11 cellular contexts compared by ENCODE assay signal in the genomic region with DNA sequence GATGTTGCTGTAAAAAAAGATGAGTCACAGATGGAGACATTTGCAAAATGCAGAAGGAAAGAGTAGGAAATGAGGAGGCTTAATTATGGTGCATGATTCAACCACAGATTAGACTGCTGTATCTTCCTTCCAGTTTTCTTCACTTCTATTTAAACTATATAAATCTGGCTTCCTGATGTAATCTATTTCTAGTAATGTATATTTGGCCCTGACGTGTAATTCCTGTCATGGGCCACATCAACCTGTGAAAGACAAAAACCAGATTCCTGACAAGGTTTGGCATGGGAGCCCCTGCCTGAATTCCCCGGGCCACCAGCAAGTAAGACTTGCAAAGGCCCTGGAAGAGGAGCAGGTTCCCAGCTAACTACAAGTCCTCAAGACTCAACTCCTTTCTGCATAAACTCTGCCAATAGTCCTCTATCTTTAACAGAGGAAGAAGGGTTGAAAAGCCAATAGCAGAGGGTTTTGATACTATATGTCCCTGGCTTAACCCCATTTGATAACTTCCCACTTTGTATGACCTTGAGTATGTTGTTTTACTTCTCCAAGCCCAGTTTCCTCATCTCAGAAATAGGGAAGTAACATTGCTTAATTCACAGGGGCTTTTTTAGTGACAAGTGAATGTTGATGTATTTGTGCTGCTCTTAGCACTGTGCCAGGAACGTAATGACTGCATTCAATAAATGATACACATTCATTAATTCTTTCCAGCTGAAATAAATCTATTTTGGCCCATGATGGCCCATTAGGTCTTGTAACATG.
A peak's percentile ranks its signal among the peaks of the same experiment; 100 is the strongest.
DNase-seq lines count a peak whose midpoint lies in the region; ATAC-seq and TF ChIP-seq lines count a peak whose summit lies in the region.
"Had no signal": no experiment of that assay in that cellular context is flagged by ENCODE, and none has a peak within 500 bp of the region (broad histone marks: within the 10 kb centered on the region; RNA-seq: fewer than 3 reads in every experiment).

No MANE protein-coding gene starts in this region.

- no peak overlapping the region for H3K9ac ChIP-seq in OCI-LY3 (ENCODE audit: low read length)

- H3K27ac ChIP-seq in OCI-LY3 (ENCODE audit: low read length) = no peak overlapping the region
- peak overlapping the region in 55 of 59 donors; percentile 1 to 87 (median 63) for H3K27ac ChIP-seq in dorsolateral prefrontal cortex

- peaks cover 4 to 14% (median 6%) of the 10 kb centered on the region in 3 donors for H3K4me1 Mint-ChIP-seq in naive B cell
- H3K4me1 Mint-ChIP-seq: endodermal cell had no signal

- no peak overlapping the region for H3K4me3 Mint-ChIP-seq in naive B cell
- H3K4me3 Mint-ChIP-seq: endodermal cell had no signal

- H2AFZ ChIP-seq in OCI-LY3 (ENCODE audit: low read depth, low read length) = no peak overlapping the region

- no peaks in the 10 kb centered on the region for H3K36me3 ChIP-seq in OCI-LY3 (replicated peaks; ENCODE audit: low read depth, low read length)

- peak overlapping the region in 1 of 6 donors; percentile 0 for H3K27ac Mint-ChIP-seq in naive B cell
- H3K27ac Mint-ChIP-seq: endodermal cell had no signal

- peaks cover 26% of the 10 kb centered on the region for H3K4me1 ChIP-seq in OCI-LY3 (ENCODE audit: low read length)

- TF ChIP-seq CTCF in OCI-LY3 (IDR thresholded peaks at IDR 0.05; ENCODE audit: low read depth, low read length) (no peak), dorsolateral prefrontal cortex (IDR thresholded peaks at IDR 0.05 in 54 of 56, conservative IDR thresholded peaks at IDR 0.05 in 2 of 56; ENCODE audit: low read depth in 1 of 56, partially characterized antibody in 56 of 56) (no peak)

- intact Hi-C loops in dorsolateral prefrontal cortex (cut with DNase I) = no loop called here

- no peak overlapping the region for H3K4me3 ChIP-seq in OCI-LY3 (ENCODE audit: low read length)
- H3K4me3 ChIP-seq in dorsolateral prefrontal cortex = no peak overlapping the region

- no peaks in the 10 kb centered on the region for H3K79me2 ChIP-seq in OCI-LY3 (ENCODE audit: low read length)

- no peaks in the 10 kb centered on the region for H3K27me3 Mint-ChIP-seq in naive B cell

- no peaks in the 10 kb centered on the region for H3K36me3 Mint-ChIP-seq in naive B cell

- peak; percentile 64 for DNase-seq in EH (ENCODE audit: low read depth)
- no peak for DNase-seq in dorsolateral prefrontal cortex
- no peak for DNase-seq in naive B cell
- no peak for DNase-seq in DMS79 (lab: John Stamatoyannopoulos, UW)
- DNase-seq in NCI-H1436 (lab: John Stamatoyannopoulos, UW) = no peak
- DNase-seq in SHP77 (lab: John Stamatoyannopoulos, UW) = no peak
- DNase-seq: activated CD4-positive, CD25-positive, alpha-beta regulatory T cell treated with anti-CD3 and anti-CD28 coated beads, Interleukin-2, amount 50 U/mL, for 72 hours; endodermal cell; NK-92 treated with Interleukin-12 subunit alpha and Interleukin-12 subunit beta, amount 100 ng/mL, for 24 hours had no signal

- no peaks in the 10 kb centered on the region for H3K9me3 ChIP-seq in OCI-LY3 (ENCODE audit: insufficient read depth, low read length)

- peaks cover 0 to 4% (median 0%) of the 10 kb centered on the region in 7 donors for H3K9me3 Mint-ChIP-seq in naive B cell
- H3K9me3 Mint-ChIP-seq: endodermal cell had no signal

- no peaks in the 10 kb centered on the region for H4K20me1 ChIP-seq in OCI-LY3 (ENCODE audit: insufficient read depth, low read length)

- ATAC-seq in naive B cell (ENCODE audit: low read depth in 2 of 2) (peak; percentile 61 to 86), HG03139 (IDR thresholded peaks at IDR 0.05; ENCODE audit: unreplicated experiment) (no peak)

- peak overlapping the region; percentile 10; the same call in 1 of the 2 replicates for H3K4me2 ChIP-seq in OCI-LY3 (ENCODE audit: low read length)

- H3K27me3 ChIP-seq in OCI-LY3 (ENCODE audit: low read depth, low read length) = no peaks in the 10 kb centered on the region
- H3K27me3 ChIP-seq in dorsolateral prefrontal cortex = no peaks in the 10 kb centered on the region
